8 cellular contexts compared by ENCODE assay signal in genomic region chr6:30614843-30615218, GRCh38.
A peak's percentile ranks its signal among the peaks of the same experiment; 100 is the strongest.
DNase-seq lines count a peak whose midpoint lies in the region; ATAC-seq and TF ChIP-seq lines count a peak whose summit lies in the region.

No MANE protein-coding gene starts in this region.

- H3K27ac Mint-ChIP-seq in dendritic cell treated with granulocyte-macrophage colony-stimulating factor and Interleukin-4, amounts not matched to agents 40 ng/mL and 50 ng/mL, for 4 days, result peak overlapping the region; percentile 95

- peak overlapping the region; percentile 88 for H3K4me3 Mint-ChIP-seq in dendritic cell treated with granulocyte-macrophage colony-stimulating factor and Interleukin-4, amounts not matched to agents 40 ng/mL and 50 ng/mL, for 4 days

- intact Hi-C loops in dendritic cell treated with granulocyte-macrophage colony-stimulating factor and Interleukin-4, amounts not matched to agents 40 ng/mL and 50 ng/mL, for 4 days (cut with micrococcal nuclease), result loop anchor here (1.0 to 5.0 kb wide), 3 partner anchors 44 to 133 kb away; partner anchors contain the start of genes ABCF1, FLOT1 and IER3

- in situ Hi-C loops in ACHN (cut with HindIII; ENCODE audit: low pct_ligation_motif_present, low pct_unique_long_range_greater_than_20kb, low sequenced_read_pairs) (no loop called here), GM18951 (cut with MboI; ENCODE audit: low sequenced_read_pairs, unreplicated experiment) (no loop called here)

- no peaks in the 10 kb centered on the region for H3K9me3 Mint-ChIP-seq in dendritic cell treated with granulocyte-macrophage colony-stimulating factor and Interleukin-4, amounts not matched to agents 40 ng/mL and 50 ng/mL, for 4 days

- ATAC-seq in HG03558 (IDR thresholded peaks at IDR 0.05; ENCODE audit: extremely low read depth, unreplicated experiment), result peak; percentile 34

- H3K36me3 Mint-ChIP-seq in dendritic cell treated with granulocyte-macrophage colony-stimulating factor and Interleukin-4, amounts not matched to agents 40 ng/mL and 50 ng/mL, for 4 days (ENCODE audit: low read depth), result peaks cover 70% of the 10 kb centered on the region

- TF ChIP-seq POLR2A in GM18951 (IDR thresholded peaks at IDR 0.05; ENCODE audit: extremely low read depth, insufficient read depth, insufficient read length), result peak; percentile 8

- no peaks in the 10 kb centered on the region for H3K27me3 Mint-ChIP-seq in dendritic cell treated with granulocyte-macrophage colony-stimulating factor and Interleukin-4, amounts not matched to agents 40 ng/mL and 50 ng/mL, for 4 days

- peak; percentile 96 for DNase-seq in ACHN
- DNase-seq in NCI-H748 (lab: John Stamatoyannopoulos, UW; ENCODE audit: unreplicated experiment), result peak; percentile 99
- DNase-seq in activated CD4-positive, alpha-beta T cell treated with anti-CD3 and anti-CD28 coated beads, Interleukin-2, amount 50 U/mL, for 1 hour, result peak; percentile 79
- DNase-seq in left kidney (ENCODE audit: low read depth, low spot score), result peak; percentile 99
- peak; percentile 71 to 86 for DNase-seq in stimulated activated CD4-positive, alpha-beta T cell treated with anti-CD3 and anti-CD28 coated beads, Interleukin-2, amount 100 ng/mL, for 24 hours

- H3K4me1 Mint-ChIP-seq in dendritic cell treated with granulocyte-macrophage colony-stimulating factor and Interleukin-4, amounts not matched to agents 40 ng/mL and 50 ng/mL, for 4 days (ENCODE audit: low read depth), result peaks cover 48% of the 10 kb centered on the region

Comparison
In these comparisons a context has a peak if more than half of its experiments do, and no peak if none do; other contexts are left out.
1. Peak in every context shown above with its lines: DNase-seq and ATAC-seq.